ENCODE assay signal across 20 cellular contexts in the genomic region with DNA sequence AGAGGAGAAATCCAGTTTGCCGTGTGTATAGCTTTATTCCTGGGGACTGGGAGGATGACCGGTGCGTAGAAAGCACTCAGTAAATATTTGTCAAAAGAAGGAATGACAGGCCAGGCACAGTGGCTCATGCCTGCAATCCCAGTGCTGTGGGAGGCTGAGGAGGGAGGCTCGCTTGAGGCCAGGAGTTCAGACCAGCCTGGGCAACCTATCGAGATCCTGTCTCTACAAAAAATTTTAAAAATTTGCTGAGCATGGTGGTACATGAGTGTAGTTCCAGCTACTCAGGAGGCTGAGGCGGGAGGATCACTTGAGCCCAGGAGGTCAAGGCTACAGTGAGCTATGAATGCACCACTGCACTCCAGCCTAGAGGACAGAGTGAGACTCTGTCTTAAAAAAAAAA. TPM values are rescaled to one million over a fixed set of nuclear protein-coding genes. Genes with fewer than 3 reads are reported as not detected.
DNase-seq lines count a peak whose midpoint lies in the region; ATAC-seq, FAIRE-seq and TF ChIP-seq lines count a peak whose summit lies in the region.
"Had no signal": no experiment of that assay in that cellular context is flagged by ENCODE, and none has a peak within 500 bp of the region (broad histone marks: within the 10 kb centered on the region; RNA-seq: fewer than 3 reads in every experiment).

No MANE protein-coding gene starts in this region.

- BruUV-seq in HepG2 (replicated peaks; lab: Mats Ljungman, UMichigan): no TSS peak

- no peak for TF ChIP-seq RAD21 in HepG2 (CRISPR knock-in tag; IDR thresholded peaks at IDR 0.05)

- TF ChIP-seq POLR2A in HepG2 (IDR thresholded peaks at IDR 0.05; ENCODE audit: insufficient read depth in 1 of 2, low read depth in 2 of 2, low read length in 2 of 2) (no peak), right lobe of liver (IDR thresholded peaks at IDR 0.05) (no peak)

- H3K4me1 Mint-ChIP-seq in endothelial cell (ENCODE audit: unreplicated experiment): peaks cover 9% of the 10 kb centered on the region
- H3K4me1 Mint-ChIP-seq: CD4-positive, CD25-positive, alpha-beta regulatory T cell; GM23338; H9 had no signal

- no peak overlapping the region for H2AFZ ChIP-seq in HepG2 (ENCODE audit: low read length)
- H2AFZ ChIP-seq: GM23338 had no signal

- no peaks in the 10 kb centered on the region; the same call in 1 of the 2 replicates for H4K20me1 ChIP-seq in HepG2 (ENCODE audit: insufficient read depth, low read length)

- DNase-seq in HepG2 (ENCODE audit: low spot score) (no peak), right lobe of liver (no peak), RWPE1 (ENCODE audit: low spot score) (no peak), endothelial cell (ENCODE audit: low spot score) (no peak), dedifferentiated amniotic fluid mesenchymal stem cell (ENCODE audit: extremely low spot score) (no peak), dermis blood vessel endothelial cell (no peak)
- DNase-seq: Caco-2; CD4-positive, CD25-positive, alpha-beta regulatory T cell; CD8-positive, alpha-beta T cell; DMS 273 treated with DMSO at 0.1 percent for 48 hours; DMS79; EL; GDM1; H9 had no signal

- POLR2A ChIA-PET in HepG2 (lab: Yijun Ruan, JAX): interaction anchor here (1.2 kb wide), 1 partner anchor 20 kb away, joined by 3 read pairs; no protein-coding TSS in a partner anchor
- POLR2A ChIA-PET in RWPE1 (lab: Yijun Ruan, JAX; ENCODE audit: low non-redundant PET): interaction anchor here (0.7 kb wide), 1 partner anchor 44 kb away, joined by 4 read pairs; no protein-coding TSS in a partner anchor

- H3K36me3 ChIP-seq in HepG2 (replicated peaks in 1 of 2; ENCODE audit: control insufficient read depth in 1 of 2, insufficient read depth in 2 of 2, low read length in 2 of 2) (peaks cover 24 to 73% of the 10 kb centered on the region in 2 experiments; a peak in 4 of 5 replicates), right lobe of liver (peaks cover 0 to 89% (median 41%) of the 10 kb centered on the region in 4 donors)

- H3K27ac ChIP-seq in HepG2 (ENCODE audit: extremely low read length, insufficient read depth, low read length) (no peak overlapping the region), right lobe of liver (no peak overlapping the region), RWPE1 (peak overlapping the region; percentile 76)
- H3K27ac ChIP-seq: C4-2B had no signal

- peak overlapping the region; percentile 65 for H3K4me3 Mint-ChIP-seq in endothelial cell (ENCODE audit: unreplicated experiment)
- H3K4me3 Mint-ChIP-seq: CD4-positive, CD25-positive, alpha-beta regulatory T cell; CD8-positive, alpha-beta T cell; GM23338; H9 had no signal

- H3K36me3 Mint-ChIP-seq in endothelial cell (ENCODE audit: low read depth, unreplicated experiment): peaks cover 45% of the 10 kb centered on the region

- H3K9me3 ChIP-seq in HepG2 (ENCODE audit: low read length) (no peaks in the 10 kb centered on the region), right lobe of liver (no peaks in the 10 kb centered on the region)
- H3K9me3 ChIP-seq: Caco-2 had no signal

- no peak for TF ChIP-seq EP300 in HepG2 (IDR thresholded peaks at IDR 0.05; ENCODE audit: low read depth in 2 of 2, low read length in 2 of 2)
- TF ChIP-seq EP300 in HepG2 (CRISPR knock-in tag; IDR thresholded peaks at IDR 0.05; ENCODE audit: borderline replicate concordance): no peak

- no peak overlapping the region for H3K4me3 ChIP-seq in HepG2 (replicated peaks in 1 of 3; ENCODE audit: insufficient read depth in 1 of 3, low read depth in 2 of 3, low read length in 3 of 3)
- no peak overlapping the region for H3K4me3 ChIP-seq in right lobe of liver
- H3K4me3 ChIP-seq: GM12878, GM23338 had no signal

- H3K4me2 ChIP-seq in HepG2 (ENCODE audit: low read depth, low read length): no peak overlapping the region
- H3K4me2 ChIP-seq: GM23338 had no signal

- ATAC-seq in HepG2 (no peak), right lobe of liver (no peak)
- ATAC-seq in activated CD4-positive, CD25-positive, alpha-beta regulatory T cell treated with anti-CD3 and anti-CD28 coated beads, Interleukin-2, amount 50 U/mL, for 24 hours: no peak
- ATAC-seq: CD8-positive, alpha-beta T cell; GM12878; GM23338; HCT116 had no signal

- WGBS in HepG2 (ENCODE audit: low lambda C conversion rate): 84% methylated on average over 6 of the region's 6 CpGs
- WGBS in right lobe of liver (ENCODE audit: insufficient coverage, low coverage, low lambda C conversion rate, missing lambda C conversion rate): 75% methylated on average over 6 of the region's 6 CpGs

- no peak overlapping the region for H3K27ac Mint-ChIP-seq in endothelial cell (ENCODE audit: unreplicated experiment)
- H3K27ac Mint-ChIP-seq: CD4-positive, CD25-positive, alpha-beta regulatory T cell; CD8-positive, alpha-beta T cell; GM23338 had no signal

- H3K27me3 ChIP-seq in HepG2 (ENCODE audit: control insufficient read depth in 1 of 2, insufficient read depth in 2 of 2, low read length in 2 of 2): no peaks in the 10 kb centered on the region
- H3K27me3 ChIP-seq in right lobe of liver: no peaks in the 10 kb centered on the region

- H3K4me1 ChIP-seq in HepG2 (ENCODE audit: insufficient read depth, low read length) (peaks cover 54% of the 10 kb centered on the region), right lobe of liver (peaks cover 0 to 21% (median 5%) of the 10 kb centered on the region in 4 donors)

- CTCF ChIA-PET in HepG2 (lab: Yijun Ruan, JAX; ENCODE audit: low intra/inter-chr PET ratio, low total read pairs) (no interaction called here), RWPE1 (lab: Yijun Ruan, JAX) (no interaction called here)

- H3K27me3 Mint-ChIP-seq in endothelial cell (ENCODE audit: unreplicated experiment): peaks cover 10% of the 10 kb centered on the region
- H3K27me3 Mint-ChIP-seq: CD4-positive, CD25-positive, alpha-beta regulatory T cell had no signal

- TF ChIP-seq CTCF in HepG2 (CRISPR knock-in tag; IDR thresholded peaks at IDR 0.05): no peak
- TF ChIP-seq CTCF in right lobe of liver (IDR thresholded peaks at IDR 0.05): no peak
- TF ChIP-seq CTCF in RWPE1 (conservative IDR thresholded peaks at IDR 0.05; ENCODE audit: low read depth): no peak
- TF ChIP-seq CTCF in endothelial cell (IDR thresholded peaks at IDR 0.05; ENCODE audit: unreplicated experiment): no peak

- H3K9ac ChIP-seq in HepG2 (ENCODE audit: insufficient read depth, low read depth, low read length): no peak overlapping the region

- FAIRE-seq in HepG2 (lab: Jason Lieb, UNC): no peak
- FAIRE-seq: GM12878, GM19239 had no signal

- no peaks in the 10 kb centered on the region for H3K79me2 ChIP-seq in HepG2 (ENCODE audit: insufficient read depth, low read length)

- in situ Hi-C loops in HepG2 (cut with HindIII; ENCODE audit: extremely low pct_ligation_motif_present, low pct_unique_long_range_greater_than_20kb): no loop called here

- intact Hi-C loops in HepG2 (cut with micrococcal nuclease; ENCODE audit: unreplicated experiment): no loop called here
- intact Hi-C loops in right lobe of liver (cut with DNase I): no loop called here

- no peaks in the 10 kb centered on the region for H3K9me3 Mint-ChIP-seq in endothelial cell (ENCODE audit: unreplicated experiment)
- H3K9me3 Mint-ChIP-seq: CD4-positive, CD25-positive, alpha-beta regulatory T cell; CD8-positive, alpha-beta T cell; GM23338; H9 had no signal

RNA-seq across cellular contexts. Expression of a gene that starts 15.8 kb away (rescaled TPM):
- total RNA-seq in HepG2 (2016; rRNA removed; fragmentation: Illumina TruSeq; extraction: Trizol) (43.7 and 69.6 TPM in 2 replicates), right lobe of liver (10 to 100 TPM; 23.9 to 43.7 (median 36.8) TPM), endothelial cell (ENCODE audit: unreplicated experiment) (288 TPM), dermis blood vessel endothelial cell (415 and 590 TPM in 2 replicates)
- total RNA-seq in HepG2 (2016; cell fraction: cytosol; rRNA removed; fragmentation: Illumina TruSeq; extraction: Trizol; ENCODE audit: low read depth): 115 and 125 TPM in 2 replicates
- 33.6 and 74.6 TPM in 2 replicates for total RNA-seq in HepG2 (2016; cell fraction: insoluble cytoplasmic fraction; rRNA removed; fragmentation: Illumina TruSeq; extraction: Trizol)
- 93.1 and 103 TPM in 2 replicates for total RNA-seq in HepG2 (2016; cell fraction: membrane; rRNA removed; fragmentation: Illumina TruSeq; extraction: Trizol)
- total RNA-seq in HepG2 (2016; cell fraction: nucleus; rRNA removed; fragmentation: Illumina TruSeq; extraction: Trizol): 48.0 and 55.0 TPM in 2 replicates
- polyA plus RNA-seq in HepG2 (2011; rRNA removed): 61.4 and 68.6 TPM in 2 replicates
- 64.7 and 70.1 TPM in 2 replicates for polyA plus RNA-seq in HepG2 (2011; cell fraction: cytosol; rRNA removed)
- polyA plus RNA-seq in HepG2 (2011; cell fraction: nucleus; rRNA removed): 67.4 and 70.1 TPM in 2 replicates
- polyA plus RNA-seq in HepG2 (2012): 41.3 and 63.8 TPM in 2 replicates
- polyA plus RNA-seq in HepG2 (2016; cell fraction: cytosol; fragmentation: Illumina TruSeq; extraction: Trizol; ENCODE audit: low read depth): 21.4 and 23.9 TPM in 2 replicates
- 33.0 and 43.1 TPM in 2 replicates for polyA plus RNA-seq in HepG2 (2016; cell fraction: insoluble cytoplasmic fraction; fragmentation: Illumina TruSeq; extraction: Trizol; ENCODE audit: low read depth)
- 52.7 and 65.5 TPM in 2 replicates for polyA plus RNA-seq in HepG2 (2016; cell fraction: membrane; fragmentation: Illumina TruSeq; extraction: Trizol; ENCODE audit: low read depth)
- 79.2 and 79.8 TPM in 2 replicates for polyA plus RNA-seq in HepG2 (2016; cell fraction: nucleus; fragmentation: Illumina TruSeq; extraction: Trizol; ENCODE audit: insufficient read depth, low read depth)
- 43.5 and 157 TPM in 2 replicates for polyA minus RNA-seq in HepG2 (2011; rRNA and poly(A)+ RNA removed; ENCODE audit: low replicate concordance)
- polyA minus RNA-seq in HepG2 (2011; cell fraction: cytosol; rRNA and poly(A)+ RNA removed): 51.4 and 51.7 TPM in 2 replicates
- 43.1 and 44.5 TPM in 2 replicates for polyA minus RNA-seq in HepG2 (2011; cell fraction: nucleus; rRNA and poly(A)+ RNA removed)
- polyA plus RNA-seq: CD4-positive, CD25-positive, alpha-beta regulatory T cell had no signal

RNA-seq across cellular contexts. Expression of a gene that starts 41.0 kb away (rescaled TPM):
- 5.4 and 16.6 TPM in 2 replicates for total RNA-seq in HepG2 (2016; rRNA removed; fragmentation: Illumina TruSeq; extraction: Trizol)
- 4.7 and 5.6 TPM in 2 replicates for total RNA-seq in HepG2 (2016; cell fraction: cytosol; rRNA removed; fragmentation: Illumina TruSeq; extraction: Trizol; ENCODE audit: low read depth)
- total RNA-seq in HepG2 (2016; cell fraction: insoluble cytoplasmic fraction; rRNA removed; fragmentation: Illumina TruSeq; extraction: Trizol): 5.6 and 18.2 TPM in 2 replicates
- 7.9 and 9.1 TPM in 2 replicates for total RNA-seq in HepG2 (2016; cell fraction: membrane; rRNA removed; fragmentation: Illumina TruSeq; extraction: Trizol)
- 14.7 and 18.3 TPM in 2 replicates for total RNA-seq in HepG2 (2016; cell fraction: nucleus; rRNA removed; fragmentation: Illumina TruSeq; extraction: Trizol)
- polyA plus RNA-seq in HepG2 (2011; rRNA removed): 8.7 and 13.9 TPM in 2 replicates
- 6.6 and 7.9 TPM in 2 replicates for polyA plus RNA-seq in HepG2 (2011; cell fraction: cytosol; rRNA removed)
- 25.6 and 27.8 TPM in 2 replicates for polyA plus RNA-seq in HepG2 (2011; cell fraction: nucleus; rRNA removed)
- 6.2 and 8.0 TPM in 2 replicates for polyA plus RNA-seq in HepG2 (2012)
- 1.6 and 2.0 TPM in 2 replicates for polyA plus RNA-seq in HepG2 (2016; cell fraction: cytosol; fragmentation: Illumina TruSeq; extraction: Trizol; ENCODE audit: low read depth)
- 4.7 and 6.3 TPM in 2 replicates for polyA plus RNA-seq in HepG2 (2016; cell fraction: insoluble cytoplasmic fraction; fragmentation: Illumina TruSeq; extraction: Trizol; ENCODE audit: low read depth)
- polyA plus RNA-seq in HepG2 (2016; cell fraction: membrane; fragmentation: Illumina TruSeq; extraction: Trizol; ENCODE audit: low read depth): 4.0 and 4.6 TPM in 2 replicates
- 31.8 and 35.4 TPM in 2 replicates for polyA plus RNA-seq in HepG2 (2016; cell fraction: nucleus; fragmentation: Illumina TruSeq; extraction: Trizol; ENCODE audit: insufficient read depth, low read depth)
- 12.3 and 25.2 TPM in 2 replicates for polyA minus RNA-seq in HepG2 (2011; rRNA and poly(A)+ RNA removed; ENCODE audit: low replicate concordance)
- 3.1 and 5.7 TPM in 2 replicates for polyA minus RNA-seq in HepG2 (2011; cell fraction: cytosol; rRNA and poly(A)+ RNA removed)
- polyA minus RNA-seq in HepG2 (2011; cell fraction: nucleus; rRNA and poly(A)+ RNA removed): 4.0 and 6.5 TPM in 2 replicates
- total RNA-seq in right lobe of liver: 10 to 100 TPM in 2 of 6 experiments, 1 to 10 TPM in 4; 7.1 to 10.6 (median 9.2) TPM
- total RNA-seq in endothelial cell (ENCODE audit: unreplicated experiment): 60.5 TPM
- total RNA-seq in dermis blood vessel endothelial cell: 37.1 and 39.9 TPM in 2 replicates

RNA-seq across cellular contexts. Expression of a gene that starts 55.7 kb away (rescaled TPM):
- total RNA-seq in HepG2 (2016; rRNA removed; fragmentation: Illumina TruSeq; extraction: Trizol) (0.38 TPM in 1 of 2 replicates, not detected in the other), right lobe of liver (10 to 100 TPM; 21.4 to 58.6 (median 43.2) TPM), endothelial cell (ENCODE audit: unreplicated experiment) (93.8 TPM), dermis blood vessel endothelial cell (43.6 and 61.4 TPM in 2 replicates)
- total RNA-seq in HepG2 (2016; cell fraction: cytosol; rRNA removed; fragmentation: Illumina TruSeq; extraction: Trizol; ENCODE audit: low read depth): 0.61 and 0.71 TPM in 2 replicates
- total RNA-seq in HepG2 (2016; cell fraction: insoluble cytoplasmic fraction; rRNA removed; fragmentation: Illumina TruSeq; extraction: Trizol): 0.22 and 0.35 TPM in 2 replicates
- total RNA-seq in HepG2 (2016; cell fraction: membrane; rRNA removed; fragmentation: Illumina TruSeq; extraction: Trizol): 0.15 and 0.41 TPM in 2 replicates
- total RNA-seq in HepG2 (2016; cell fraction: nucleus; rRNA removed; fragmentation: Illumina TruSeq; extraction: Trizol): 0.41 and 0.65 TPM in 2 replicates
- 0.30 and 0.34 TPM in 2 replicates for polyA plus RNA-seq in HepG2 (2011; rRNA removed)
- 0.13 and 0.21 TPM in 2 replicates for polyA plus RNA-seq in HepG2 (2011; cell fraction: cytosol; rRNA removed)
- polyA plus RNA-seq in HepG2 (2011; cell fraction: nucleus; rRNA removed): 0.99 and 1.1 TPM in 2 replicates
- 0.24 and 0.55 TPM in 2 replicates for polyA plus RNA-seq in HepG2 (2012)
- polyA plus RNA-seq in HepG2 (2016; cell fraction: cytosol; fragmentation: Illumina TruSeq; extraction: Trizol; ENCODE audit: low read depth): 0.20 and 0.31 TPM in 2 replicates
- polyA plus RNA-seq in HepG2 (2016; cell fraction: insoluble cytoplasmic fraction; fragmentation: Illumina TruSeq; extraction: Trizol; ENCODE audit: low read depth): 0.19 and 0.32 TPM in 2 replicates
- polyA plus RNA-seq in HepG2 (2016; cell fraction: membrane; fragmentation: Illumina TruSeq; extraction: Trizol; ENCODE audit: low read depth): 0.09 and 0.10 TPM in 2 replicates
- 1.4 and 2.7 TPM in 2 replicates for polyA plus RNA-seq in HepG2 (2016; cell fraction: nucleus; fragmentation: Illumina TruSeq; extraction: Trizol; ENCODE audit: insufficient read depth, low read depth)
- polyA minus RNA-seq in HepG2 (2011; rRNA and poly(A)+ RNA removed; ENCODE audit: low replicate concordance): 0.32 and 43.8 TPM in 2 replicates
- 0.53 and 0.69 TPM in 2 replicates for polyA minus RNA-seq in HepG2 (2011; cell fraction: cytosol; rRNA and poly(A)+ RNA removed)
- polyA minus RNA-seq in HepG2 (2011; cell fraction: nucleus; rRNA and poly(A)+ RNA removed): 0.62 and 0.90 TPM in 2 replicates

Comparison
In these comparisons a context has a peak if more than half of its experiments do, and no peak if none do; other contexts are left out.
1. RNA of a gene that starts 55.7 kb away (total RNA-seq): 93.8 TPM in endothelial cell (single experiment), 21.4 to 58.6 TPM in right lobe of liver and 43.6 to 61.4 TPM in dermis blood vessel endothelial cell; 0.15 to 0.71 TPM in HepG2; every median in the first group is over 10 times any median in the second.